In the genomic region with DNA sequence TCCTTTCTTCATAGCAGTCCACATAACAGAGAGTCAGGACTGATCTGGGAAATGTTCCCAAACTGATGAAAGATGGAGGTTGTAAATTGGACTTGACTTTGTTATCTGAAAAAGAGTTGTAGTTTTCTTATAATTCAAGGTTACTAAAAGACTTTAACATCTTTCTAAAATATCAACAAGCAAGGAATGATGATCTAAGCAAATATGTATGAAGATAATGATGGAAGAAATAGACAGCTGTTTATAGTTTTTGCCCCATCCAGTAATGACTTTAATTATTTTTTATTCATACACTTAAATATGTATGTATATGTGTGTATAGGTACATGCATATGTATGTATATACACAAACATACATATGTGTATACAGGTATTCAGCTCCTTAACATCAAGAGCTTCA, we compare ENCODE assay signal across 9 cellular contexts.
"Had no signal": no experiment of that assay in that cellular context is flagged by ENCODE, and none has a peak within 500 bp of the region (broad histone marks: within the 10 kb centered on the region; RNA-seq: fewer than 3 reads in every experiment).

No MANE protein-coding gene starts in this region.

- H3K4me3 Mint-ChIP-seq: H9 had no signal

- H3K4me2 ChIP-seq: KMS-11 had no signal

- FAIRE-seq: H54, HTR-8/SVneo had no signal

- DNase-seq: GM23248, GOT3, H9, HCEC 1CT, Karpas-422, KBM-7 had no signal

- H3K27ac ChIP-seq: GM23248, KMS-11 had no signal

- H3K9me3 Mint-ChIP-seq: H9 had no signal

- H2AFZ ChIP-seq: GM23248 had no signal

- H3K4me1 Mint-ChIP-seq: H9 had no signal

- H3K9ac ChIP-seq: GM23248, KMS-11 had no signal

- H3K27ac Mint-ChIP-seq: H9 had no signal

- H3K4me3 ChIP-seq: GM23248 had no signal
